In the genomic region with DNA sequence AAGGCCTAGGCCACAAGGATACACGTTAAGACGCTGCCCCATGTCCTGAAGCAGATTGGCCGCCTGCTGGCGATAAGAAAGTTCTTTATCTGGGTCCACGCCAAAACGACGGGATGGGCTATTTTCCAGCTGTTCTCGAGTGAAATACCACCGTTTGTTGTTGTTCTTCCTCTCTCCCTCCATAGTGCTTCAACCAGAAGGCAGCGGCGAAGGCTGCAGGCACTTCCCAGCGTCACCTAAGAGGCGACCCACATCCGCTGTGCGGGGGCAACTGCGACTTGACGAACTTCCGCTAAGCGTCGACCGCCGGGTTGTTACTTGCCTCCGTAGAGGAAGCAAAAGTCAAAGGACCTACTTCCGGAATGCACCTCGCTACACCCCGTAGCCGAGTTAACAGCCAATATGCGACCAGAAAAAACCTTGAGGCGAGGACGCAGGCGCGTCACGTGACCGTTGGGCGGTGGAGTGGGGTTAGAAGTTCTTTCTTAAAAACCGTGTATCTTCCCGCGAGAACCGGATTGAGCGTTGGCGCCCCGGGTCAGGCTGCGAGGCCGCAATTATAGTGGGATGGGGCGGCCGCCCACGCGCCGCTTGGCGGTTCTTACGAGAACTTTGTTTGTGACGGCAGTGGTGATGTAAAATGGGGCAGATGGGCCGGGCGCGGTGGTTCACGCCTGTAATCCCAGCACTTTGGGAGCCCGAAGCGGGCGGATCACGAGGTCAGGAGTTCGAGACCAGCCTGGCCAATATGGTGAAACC, we compare ENCODE assay signal across 8 cellular contexts. TPM values are rescaled to one million over a fixed set of nuclear protein-coding genes. Genes with fewer than 3 reads are reported as not detected.
DNase-seq lines count a peak whose midpoint lies in the region; ATAC-seq and TF ChIP-seq lines count a peak whose summit lies in the region.

Gene CCNT1 (minus strand): TSS at position 215 of the 759 bp plus-strand sequence. CDS start 32 bp downstream, at position 183.

- no peaks in the 10 kb centered on the region for H3K36me3 ChIP-seq in ovary
- peaks cover 5 to 13% of the 10 kb centered on the region in 2 donors for H3K36me3 ChIP-seq in thyroid gland

- WGBS in ovary, 3 donors, result 0% methylated on average over 61 of the region's 61 CpGs
- 0% methylated on average over 38 to 50 of the region's 61 CpGs for WGBS in thyroid gland, 2 donors

- peak; percentile 70 for TF ChIP-seq EP300 in ovary (IDR thresholded peaks at IDR 0.05)

- intact Hi-C loops in head of caudate nucleus (cut with DNase I) (loop anchor here (5.0 kb wide), 1 partner anchor 34 kb away; the partner anchor contains the start of gene KANSL2), ovary (cut with DNase I) (no loop called here), thyroid gland (cut with DNase I) (no loop called here)

- no peaks in the 10 kb centered on the region for H3K27me3 ChIP-seq in ovary
- H3K27me3 ChIP-seq in thyroid gland, result no peaks in the 10 kb centered on the region

- H3K4me3 ChIP-seq in ovary, result peak within 1 kb of the TSS; percentile 49
- H3K4me3 ChIP-seq in thyroid gland (replicated peaks in 1 of 3), result peak within 1 kb of the TSS; percentile 67 to 77 (median 67)

- TF ChIP-seq CTCF in GM12873 (IDR thresholded peaks at IDR 0.05; ENCODE audit: insufficient read depth, low read depth, low read length, missing control alignments) (peak; percentile 31), ovary (IDR thresholded peaks at IDR 0.05) (peak in 2 of 3 donors; percentile 55), thyroid gland (IDR thresholded peaks at IDR 0.05) (peak in 4 of 6 experiments; percentile 13 to 58 (median 42))

- ATAC-seq in HG02763 (IDR thresholded peaks at IDR 0.05; ENCODE audit: unreplicated experiment), result peak; percentile 98

- peak; percentile 83 for TF ChIP-seq POLR2A in ovary (IDR thresholded peaks at IDR 0.05)
- peak; percentile 30 to 70 for TF ChIP-seq POLR2A in thyroid gland (IDR thresholded peaks at IDR 0.05)

- H3K27ac ChIP-seq in ovary (peak within 1 kb of the TSS; percentile 68 to 89), thyroid gland (peak within 1 kb of the TSS; percentile 85 to 97 (median 89))

- DNase-seq in NCI-H1417 (lab: John Stamatoyannopoulos, UW) (peak; percentile 99 to 100 (median 100)), SW 1271 (lab: John Stamatoyannopoulos, UW) (peak; percentile 98 to 100), head of caudate nucleus (peak; percentile 93 to 99 (median 97)), ovary (peak; percentile 98 to 99 (median 99)), thyroid gland (peak; percentile 99)
- DNase-seq in activated naive CD8-positive, alpha-beta T cell treated with anti-CD3 and anti-CD28 coated beads, Interleukin-2, amount 50 U/mL, for 16 hours (ENCODE audit: low read depth, low spot score), result peak; percentile 96

- H3K9me3 ChIP-seq in ovary, result no peaks in the 10 kb centered on the region
- H3K9me3 ChIP-seq in thyroid gland, result no peaks in the 10 kb centered on the region

- peaks cover 2% of the 10 kb centered on the region for H3K4me1 ChIP-seq in ovary (ENCODE audit: insufficient read depth)
- peaks cover 15 to 19% of the 10 kb centered on the region in 2 donors for H3K4me1 ChIP-seq in thyroid gland

RNA-seq across cellular contexts. Expression of gene CCNT1, which starts in this region (rescaled TPM):
- 10 to 100 TPM; 20.1 to 48.8 (median 36.4) TPM for total RNA-seq in ovary
- 10 to 100 TPM in 1 of 2 donors, 1 to 10 TPM in 1; 7.5 to 18.5 TPM for polyA plus RNA-seq in ovary
- 10 to 100 TPM; 24.0 to 43.1 (median 40.6) TPM for total RNA-seq in thyroid gland

Comparison
In these comparisons a context has a peak if more than half of its experiments do, and no peak if none do; other contexts are left out.
1. Peak in every context shown above with its lines: DNase-seq, ATAC-seq, H3K4me3 ChIP-seq and H3K27ac ChIP-seq.